28 cellular contexts compared by ENCODE assay signal in the genomic region with DNA sequence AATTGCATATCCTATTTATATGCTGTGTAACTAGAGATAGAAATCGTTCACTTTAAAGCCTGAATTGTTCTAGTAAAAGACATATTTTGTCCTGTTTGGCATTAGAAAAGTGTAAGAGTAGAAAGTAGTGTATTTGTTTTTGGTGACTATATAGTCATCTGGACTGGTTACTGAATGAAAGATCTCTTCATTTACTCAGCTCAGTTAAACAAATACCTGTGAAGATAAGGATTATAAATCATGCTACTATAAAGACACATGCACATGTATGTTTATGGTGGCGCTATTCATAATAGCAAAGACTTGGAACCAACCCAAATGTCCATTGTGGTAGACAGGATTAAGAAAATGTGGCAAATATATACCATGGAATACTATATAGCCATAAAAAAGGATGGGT.
"Had no signal": no experiment of that assay in that cellular context is flagged by ENCODE, and none has a peak within 500 bp of the region (broad histone marks: within the 10 kb centered on the region; RNA-seq: fewer than 3 reads in every experiment).

No MANE protein-coding gene starts in this region.

- H3K4me1 Mint-ChIP-seq: endodermal cell; immature natural killer cell; mesothelial cell of epicardium; naive thymus-derived CD4-positive, alpha-beta T cell had no signal

- ATAC-seq: effector memory CD8-positive, alpha-beta T cell; esophagus mucosa; gastrocnemius medialis; heart right ventricle; left lung; left ventricle myocardium superior; lower lobe of right lung; naive thymus-derived CD4-positive, alpha-beta T cell had no signal

- FAIRE-seq: colon, endometrium, kidney had no signal

- H3K4me1 ChIP-seq: gastrocnemius medialis, heart right ventricle, left lung, lower lobe of right lung had no signal

- H3K4me3 Mint-ChIP-seq: effector memory CD8-positive, alpha-beta T cell; endodermal cell; immature natural killer cell; mesothelial cell of epicardium; naive thymus-derived CD4-positive, alpha-beta T cell had no signal

- H3K36me3 Mint-ChIP-seq: immature natural killer cell; naive thymus-derived CD4-positive, alpha-beta T cell had no signal

- H3K4me3 ChIP-seq: coronary artery, esophagus squamous epithelium, gastrocnemius medialis, heart right ventricle, hepatocyte, left lung, lower lobe of right lung had no signal

- DNase-seq: effector CD8-positive, alpha-beta T cell; effector memory CD8-positive, alpha-beta T cell; endodermal cell; erythroblast; esophagus squamous epithelium; foreskin fibroblast; foreskin melanocyte; gastrocnemius medialis; glutamatergic neuron; head of caudate nucleus; heart right ventricle; hypothalamus; immature natural killer cell; islet precursor cell; kidney; kidney glomerular epithelial cell; left lung; left ventricle myocardium superior; lower lobe of right lung; mesenchymal stem cell; naive thymus-derived CD4-positive, alpha-beta T cell had no signal

- H3K27me3 ChIP-seq: esophagus squamous epithelium, gastrocnemius medialis, heart right ventricle, hepatocyte, left lung had no signal

- H3K27me3 Mint-ChIP-seq: effector memory CD8-positive, alpha-beta T cell had no signal

- H3K27ac Mint-ChIP-seq: effector memory CD8-positive, alpha-beta T cell; endodermal cell; immature natural killer cell; mesothelial cell of epicardium; naive thymus-derived CD4-positive, alpha-beta T cell had no signal

- H3K27ac ChIP-seq: coronary artery, epithelial cell of prostate, esophagus squamous epithelium, gastrocnemius medialis, heart right ventricle, hepatocyte, left lung, lower lobe of right lung had no signal

- H3K9me3 ChIP-seq: esophagus squamous epithelium, gastrocnemius medialis, left lung, lower lobe of right lung had no signal

- H3K36me3 ChIP-seq: gastrocnemius medialis, lower lobe of right lung had no signal
